In the genomic region with DNA sequence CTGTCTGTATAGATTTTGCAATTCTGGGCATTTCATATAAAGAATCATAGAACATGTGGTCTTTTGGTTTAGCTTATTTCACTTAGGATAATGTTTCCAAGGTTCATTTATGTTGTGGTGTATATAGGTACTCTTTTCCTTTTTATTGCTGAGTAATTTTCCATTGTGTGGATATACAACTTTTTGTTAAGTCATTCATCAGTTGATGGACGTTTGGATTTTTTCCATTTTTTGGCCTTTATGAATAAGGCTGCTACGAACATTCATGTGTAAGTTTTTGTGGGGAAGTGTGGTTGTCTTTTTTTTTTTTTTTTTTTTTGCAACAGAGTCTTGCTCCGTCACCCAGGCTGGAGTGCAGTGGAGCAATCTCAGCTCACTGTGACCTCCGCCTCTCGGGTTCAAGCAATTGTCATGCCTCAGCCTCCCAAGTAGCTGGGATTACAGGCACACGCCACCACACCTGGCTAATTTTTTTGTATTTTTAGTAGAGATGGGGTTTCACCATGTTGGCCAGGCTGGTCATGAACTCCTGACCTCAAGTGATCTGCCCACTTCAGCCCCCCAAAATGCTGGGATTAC, we compare ENCODE assay signal across 2 cellular contexts. TPM values are rescaled to one million over a fixed set of nuclear protein-coding genes. Genes with fewer than 3 reads are reported as not detected.
"Had no signal": no experiment of that assay in that cellular context is flagged by ENCODE, and none has a peak within 500 bp of the region (broad histone marks: within the 10 kb centered on the region; RNA-seq: fewer than 3 reads in every experiment).

No MANE protein-coding gene starts in this region.

RNA-seq across cellular contexts. Expression of gene DOCK8, which starts 54.7 kb away (rescaled TPM):
- total RNA-seq: LHCN-M2 had no signal
- polyA plus RNA-seq: SK-N-SH had no signal
